19 cellular contexts compared by ENCODE assay signal in genomic region chr6:129162605-129163004, GRCh38.
"Had no signal": no experiment of that assay in that cellular context is flagged by ENCODE, and none has a peak within 500 bp of the region (broad histone marks: within the 10 kb centered on the region; RNA-seq: fewer than 3 reads in every experiment).

No MANE protein-coding gene starts in this region.

- H3K9me3 ChIP-seq: MG63, SK-N-SH had no signal

- H3K27me3 ChIP-seq: MG63 had no signal

- H3K4me3 ChIP-seq: MG63 had no signal

- ATAC-seq: Panc1 had no signal

- DNase-seq: Karpas-422, KG1, MG63, NCI-H1092, NCI-H1105 treated with DMSO at 0.1 percent for 48 hours, NCI-H1417 treated with DMSO at 0.1 percent for 48 hours, NCI-H146, NCI-H1694 treated with DMSO at 0.1 percent for 48 hours, NCI-H1930, NCI-H2081, NCI-H2107, NCI-H2227 treated with DMSO at 0.1 percent for 48 hours, NCI-H524 treated with DMSO at 0.1 percent for 48 hours, NCI-H69, NCI-H774, SHP77, SK-N-SH, SW 1271 had no signal

- H3K9ac ChIP-seq: SK-N-SH had no signal

- H3K36me3 ChIP-seq: MG63 had no signal

- H3K4me2 ChIP-seq: SK-N-SH had no signal
